Comparison of ENCODE assay signal across 19 cellular contexts in the genomic region with DNA sequence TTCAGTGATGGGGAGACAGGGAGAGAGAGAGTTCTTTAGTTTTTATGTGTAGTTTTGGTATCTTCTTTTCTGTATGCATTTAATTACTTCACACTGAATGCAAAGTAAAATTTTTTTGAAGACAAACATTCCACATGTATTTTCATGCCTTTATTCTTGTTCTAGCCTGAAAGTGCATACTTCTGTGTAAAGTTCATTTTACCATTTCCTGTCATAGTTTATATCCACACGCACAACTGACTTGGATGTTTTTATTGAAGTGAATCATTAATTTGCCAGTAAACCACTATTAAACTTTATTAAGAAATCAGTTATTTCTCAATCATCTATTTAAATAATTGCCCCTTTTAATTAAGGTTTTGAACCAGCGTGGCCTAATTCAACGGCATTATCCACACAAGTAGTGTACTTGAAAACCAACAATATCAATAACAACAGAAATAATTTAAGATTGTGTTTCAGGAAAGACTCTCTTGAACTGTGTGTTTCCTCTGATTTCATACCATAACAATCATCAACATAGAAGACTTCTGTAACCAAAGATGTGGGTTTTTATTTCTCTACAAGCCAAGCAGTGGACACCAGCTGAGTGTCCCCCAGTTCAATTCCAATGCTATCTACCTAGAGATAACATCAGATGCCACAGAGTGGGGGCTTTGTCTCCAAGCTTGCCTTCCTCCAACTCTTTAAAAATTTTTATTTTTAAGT.
DNase-seq lines count a peak whose midpoint lies in the region; ATAC-seq, FAIRE-seq and TF ChIP-seq lines count a peak whose summit lies in the region.
"Had no signal": no experiment of that assay in that cellular context is flagged by ENCODE, and none has a peak within 500 bp of the region (broad histone marks: within the 10 kb centered on the region; RNA-seq: fewer than 3 reads in every experiment).

No MANE protein-coding gene starts in this region.

- in situ Hi-C loops in mammary epithelial cell (cut with MboI; ENCODE audit: low sequenced_read_pairs in 2 of 2), result no loop called here

- POLR2A ChIA-PET in MCF 10A (lab: Yijun Ruan, JAX), result interaction anchor here (0.8 kb wide), 1 partner anchor 260 kb away, joined by 4 read pairs; no protein-coding TSS in a partner anchor

- H3K4me1 Mint-ChIP-seq in MCF 10A (ENCODE audit: insufficient read depth, unreplicated experiment), result no peaks in the 10 kb centered on the region
- H3K4me1 Mint-ChIP-seq: GM23338 had no signal

- H3K4me1 ChIP-seq in mammary epithelial cell (ENCODE audit: insufficient read depth, low read length) (peaks cover 13% of the 10 kb centered on the region), keratinocyte (ENCODE audit: control insufficient read depth, extremely low read depth, insufficient read depth, low read length) (peaks cover 12% of the 10 kb centered on the region)

- intact Hi-C loops in mammary epithelial cell (cut with micrococcal nuclease), result no loop called here
- intact Hi-C loops in MCF 10A (cut with micrococcal nuclease), result no loop called here

- dilution Hi-C loops in mammary epithelial cell (cut with HindIII; ENCODE audit: low sequenced_read_pairs) (no loop called here), keratinocyte (cut with MboI; ENCODE audit: extremely low pct_ligation_motif_present, low sequenced_read_pairs) (no loop called here)

- H3K4me3 ChIP-seq in mammary epithelial cell (replicated peaks in 1 of 3; ENCODE audit: insufficient read depth in 1 of 3, low read depth in 2 of 3, low read length in 3 of 3), result no peak overlapping the region
- H3K4me3 ChIP-seq in keratinocyte (ENCODE audit: control insufficient read depth in 2 of 3, extremely low read depth in 1 of 3, insufficient read depth in 2 of 3, low read depth in 1 of 3, low read length in 3 of 3), result no peak overlapping the region
- H3K4me3 ChIP-seq: GM23338, K562 had no signal

- peak overlapping the region; percentile 61 for H3K4me2 ChIP-seq in mammary epithelial cell (ENCODE audit: insufficient read depth, low read depth, low read length)
- peak overlapping the region; percentile 19 for H3K4me2 ChIP-seq in keratinocyte (ENCODE audit: control insufficient read depth, extremely low read depth, insufficient read depth, low read depth, low read length)
- H3K4me2 ChIP-seq: GM23338 had no signal

- H3K27me3 Mint-ChIP-seq in MCF 10A (ENCODE audit: insufficient read depth, unreplicated experiment), result no peaks in the 10 kb centered on the region

- H3K4me3 Mint-ChIP-seq in MCF 10A (ENCODE audit: unreplicated experiment), result no peak overlapping the region
- H3K4me3 Mint-ChIP-seq: GM23338 had no signal

- no peaks in the 10 kb centered on the region for H3K9me1 ChIP-seq in keratinocyte (ENCODE audit: control insufficient read depth, extremely low read depth, insufficient read depth, low read length)

- CTCF ChIA-PET in mammary epithelial cell (lab: Charles Lee; ENCODE audit: low non-redundant PET), result no interaction called here
- CTCF ChIA-PET in MCF 10A (lab: Yijun Ruan, JAX), result no interaction called here

- peaks cover 13% of the 10 kb centered on the region for H3K9me3 ChIP-seq in mammary epithelial cell (replicated peaks; ENCODE audit: insufficient read depth, low read length)
- H3K9me3 ChIP-seq in keratinocyte (ENCODE audit: control insufficient read depth, low read depth, low read length), result peaks cover 15% of the 10 kb centered on the region

- H3K27me3 ChIP-seq in mammary epithelial cell (ENCODE audit: insufficient read depth, low read length), result no peaks in the 10 kb centered on the region
- H3K27me3 ChIP-seq in keratinocyte (ENCODE audit: control insufficient read depth, extremely low read depth, insufficient read depth, low read length), result no peaks in the 10 kb centered on the region

- H3K9me3 Mint-ChIP-seq in MCF 10A (ENCODE audit: unreplicated experiment), result peaks cover 6% of the 10 kb centered on the region

- peak; percentile 81 for DNase-seq in mammary epithelial cell
- DNase-seq in MCF 10A (ENCODE audit: unreplicated experiment), result no peak
- peak; percentile 52 for DNase-seq in dermis blood vessel endothelial cell
- no peak for DNase-seq in keratinocyte (ENCODE audit: low read depth, low spot score)
- DNase-seq in D341Med (ENCODE audit: low spot score), result no peak
- no peak for DNase-seq in activated naive CD4-positive, alpha-beta T cell treated with anti-CD3 and anti-CD28 coated beads, Interleukin-2, amount 50 U/mL, for 16 hours
- no peak for DNase-seq in DMS153 (lab: John Stamatoyannopoulos, UW)
- DNase-seq: C1 segment of cervical spinal cord, NCI-H1092, NCI-H1694 treated with DMSO at 0.1 percent for 48 hours, NCI-H748 treated with DMSO at 0.1 percent for 48 hours, SIG-M5 had no signal

- H3K36me3 ChIP-seq in mammary epithelial cell (ENCODE audit: insufficient read depth, low read length) (no peaks in the 10 kb centered on the region), keratinocyte (ENCODE audit: control insufficient read depth in 2 of 2, extremely low read depth in 1 of 2, insufficient read depth in 2 of 2, low read length in 2 of 2) (no peaks in the 10 kb centered on the region)

- H2AFZ ChIP-seq in mammary epithelial cell (ENCODE audit: low read depth, low read length) (peak overlapping the region; percentile 67), keratinocyte (ENCODE audit: control insufficient read depth, low read length) (peak overlapping the region; percentile 41)
- H2AFZ ChIP-seq: GM23338 had no signal

- no peak for ATAC-seq in HG02970 (IDR thresholded peaks at IDR 0.05; ENCODE audit: low FRiP score, unreplicated experiment)
- ATAC-seq: GM23338, K562 had no signal

- no peaks in the 10 kb centered on the region for H4K20me1 ChIP-seq in mammary epithelial cell (ENCODE audit: insufficient read depth, low read length)
- H4K20me1 ChIP-seq in keratinocyte (ENCODE audit: control insufficient read depth, extremely low read depth, insufficient read depth, low read length), result no peaks in the 10 kb centered on the region

- 0% methylated on average over 3 of the region's 3 CpGs for WGBS in mammary epithelial cell (ENCODE audit: low coverage, missing lambda C conversion rate)

- TF ChIP-seq CTCF in mammary epithelial cell (conservative IDR thresholded peaks at IDR 0.05 in 1 of 2, IDR thresholded peaks at IDR 0.05 in 1 of 2; ENCODE audit: extremely low read depth in 1 of 2, insufficient read depth in 1 of 2, low read depth in 1 of 2, low read length in 2 of 2) (no peak), MCF 10A (IDR thresholded peaks at IDR 0.05; ENCODE audit: unreplicated experiment) (no peak), keratinocyte (optimal IDR thresholded peaks at IDR 0.05 in 1 of 3, IDR thresholded peaks at IDR 0.05 in 1 of 3, conservative IDR thresholded peaks at IDR 0.05 in 1 of 3; ENCODE audit: extremely low read depth in 1 of 3, insufficient read depth in 2 of 3, low read length in 3 of 3) (no peak)

- BruUV-seq in mammary epithelial cell (replicated peaks; lab: Mats Ljungman, UMichigan) (TSS peak; percentile 73), MCF 10A (replicated peaks; lab: Mats Ljungman, UMichigan) (no TSS peak)

- H3K27ac Mint-ChIP-seq in MCF 10A (ENCODE audit: low read depth, unreplicated experiment), result no peak overlapping the region
- H3K27ac Mint-ChIP-seq: GM23338 had no signal

- FAIRE-seq in keratinocyte (lab: Jason Lieb, UNC), result peak; percentile 85
- FAIRE-seq: GM12892, GM19239, K562 had no signal

- H3K79me2 ChIP-seq in mammary epithelial cell (ENCODE audit: insufficient read depth, low read length), result no peaks in the 10 kb centered on the region
- no peaks in the 10 kb centered on the region for H3K79me2 ChIP-seq in keratinocyte (ENCODE audit: control insufficient read depth, insufficient read depth, low read length)

- peak overlapping the region; percentile 28 for H3K9ac ChIP-seq in mammary epithelial cell (ENCODE audit: insufficient read depth, low read length)
- peak overlapping the region; percentile 38 for H3K9ac ChIP-seq in keratinocyte (ENCODE audit: control insufficient read depth, extremely low read depth, insufficient read depth, low read length)

- peak overlapping the region; percentile 91 for H3K27ac ChIP-seq in mammary epithelial cell (ENCODE audit: insufficient read depth, low read depth, low read length)
- H3K27ac ChIP-seq in keratinocyte (ENCODE audit: control insufficient read depth, insufficient read depth, low read length), result peak overlapping the region; percentile 58
- H3K27ac ChIP-seq: 22Rv1, HL-60 had no signal

- H3K36me3 Mint-ChIP-seq in MCF 10A (ENCODE audit: insufficient read depth, unreplicated experiment), result no peaks in the 10 kb centered on the region

Comparison
In these comparisons a context has a peak if more than half of its experiments do, and no peak if none do; other contexts are left out.
1. DNase-seq: peak in mammary epithelial cell (single experiment) and dermis blood vessel endothelial cell (single experiment); none in MCF 10A (single experiment), keratinocyte (single experiment), D341Med (single experiment), activated naive CD4-positive, alpha-beta T cell treated with anti-CD3 and anti-CD28 coated beads, Interleukin-2, amount 50 U/mL, for 16 hours (single experiment) and DMS153 (single experiment).